27 cellular contexts compared by ENCODE assay signal in genomic region chr4:127574643-127575042, GRCh38. TPM values are rescaled to one million over a fixed set of nuclear protein-coding genes. Genes with fewer than 3 reads are reported as not detected.
"Had no signal": no experiment of that assay in that cellular context is flagged by ENCODE, and none has a peak within 500 bp of the region (broad histone marks: within the 10 kb centered on the region; RNA-seq: fewer than 3 reads in every experiment).

No MANE protein-coding gene starts in this region.

- H3K4me1 ChIP-seq: ascending aorta, body of pancreas had no signal

- H3K9me3 ChIP-seq: ascending aorta, body of pancreas had no signal

- H3K4me3 Mint-ChIP-seq: activated B cell treated with CpG ODN at 0.5 μM for 24 hours; activated CD4-positive, alpha-beta T cell treated with anti-CD3 and anti-CD28 coated beads, Interleukin-2, amount 10 ng/mL, durations not matched to agents 24 days and 14 days; activated CD8-positive, alpha-beta memory T cell treated with anti-CD3 and anti-CD28 coated beads, Interleukin-2, amount 10 ng/mL, durations not matched to agents 7 days and 5 days; activated naive CD8-positive, alpha-beta T cell treated with anti-CD3 and anti-CD28 coated beads, Interleukin-2, amount 50 U/mL, for 24 hours; activated T-cell treated with anti-CD3 and anti-CD28 coated beads, Interleukin-2, amount 50 U/mL, for 24 hours; activated T-helper 1 cell treated with anti-CD3 and anti-CD28 coated beads, Interleukin-12 subunit alpha, Interleukin-12 subunit beta, Interleukin-2, Interleukin-4 antibody, amounts not matched to agents 30 ng/mL and 10 ng/mL and 1 ng/mL, durations not matched to agents 14 hours and 24 hours and 36 hours; T-helper 17 cell had no signal

- FAIRE-seq: bronchial epithelial cell had no signal

- H3K27ac Mint-ChIP-seq: activated B cell treated with CpG ODN at 0.5 μM for 24 hours; activated CD4-positive, alpha-beta T cell treated with anti-CD3 and anti-CD28 coated beads, Interleukin-2, amount 10 ng/mL, durations not matched to agents 24 days and 14 days; activated CD8-positive, alpha-beta memory T cell treated with anti-CD3 and anti-CD28 coated beads, Interleukin-2, amount 10 ng/mL, durations not matched to agents 7 days and 5 days; activated naive CD4-positive, alpha-beta T cell treated with anti-CD3 and anti-CD28 coated beads, Interleukin-2, amount 50 U/mL, for 72 hours; activated naive CD8-positive, alpha-beta T cell treated with anti-CD3 and anti-CD28 coated beads, Interleukin-2, amount 50 U/mL, for 24 hours; activated T-cell treated with anti-CD3 and anti-CD28 coated beads, Interleukin-2, amount 50 U/mL, for 24 hours; activated T-helper 1 cell treated with anti-CD3 and anti-CD28 coated beads, Interleukin-12 subunit alpha, Interleukin-12 subunit beta, Interleukin-2, Interleukin-4 antibody, amounts not matched to agents 30 ng/mL and 10 ng/mL and 1 ng/mL, durations not matched to agents 14 hours and 24 hours and 36 hours; T-helper 17 cell had no signal

- H3K36me3 Mint-ChIP-seq: activated CD8-positive, alpha-beta memory T cell treated with anti-CD3 and anti-CD28 coated beads, Interleukin-2, amount 10 ng/mL, durations not matched to agents 7 days and 5 days; activated naive CD4-positive, alpha-beta T cell treated with anti-CD3 and anti-CD28 coated beads, Interleukin-2, amount 50 U/mL, for 72 hours had no signal

- H3K36me3 ChIP-seq: ascending aorta had no signal

- H3K27ac ChIP-seq: ascending aorta, body of pancreas had no signal

- H3K4me3 ChIP-seq: ascending aorta, body of pancreas had no signal

- DNase-seq: activated B cell treated with CpG ODN at 0.5 μM for 24 hours; activated CD4-positive, alpha-beta T cell treated with anti-CD3 and anti-CD28 coated beads for 1 hour; activated CD4-positive, alpha-beta T cell treated with anti-CD3 and anti-CD28 coated beads, Interleukin-2, amount 10 ng/mL, durations not matched to agents 24 days and 14 days; activated CD4-positive, alpha-beta T cell treated with anti-CD3 and anti-CD28 coated beads, Interleukin-2, amount 50 U/mL, for 48 hours; activated CD8-positive, alpha-beta memory T cell treated with anti-CD3 and anti-CD28 coated beads, Interleukin-2, amount 10 ng/mL, durations not matched to agents 7 days and 5 days; activated effector memory CD4-positive, alpha-beta T cell treated with Interleukin-2 at 50 U/mL for 16 hours; activated naive CD4-positive, alpha-beta T cell; activated naive CD8-positive, alpha-beta T cell treated with anti-CD3 and anti-CD28 coated beads, Interleukin-2, amount 50 U/mL, for 24 hours; activated T-cell treated with anti-CD3 and anti-CD28 coated beads, Interleukin-2, amount 50 U/mL, for 24 hours; amniotic stem cell; body of pancreas; central memory CD4-positive, alpha-beta T cell; NCI-H1092; NCI-H1417; NCI-H1930; NCI-H345; NCI-H510A; NCI-H526 treated with DMSO at 0.1 percent for 48 hours; NCI-H82; PC-3; SIG-M5; T-helper 17 cell; T-helper 9 cell had no signal

- H3K4me1 Mint-ChIP-seq: activated B cell treated with CpG ODN at 0.5 μM for 24 hours; activated CD4-positive, alpha-beta T cell treated with anti-CD3 and anti-CD28 coated beads, Interleukin-2, amount 10 ng/mL, durations not matched to agents 24 days and 14 days; activated CD8-positive, alpha-beta memory T cell treated with anti-CD3 and anti-CD28 coated beads, Interleukin-2, amount 10 ng/mL, durations not matched to agents 7 days and 5 days; activated naive CD8-positive, alpha-beta T cell treated with anti-CD3 and anti-CD28 coated beads, Interleukin-2, amount 50 U/mL, for 24 hours; T-helper 17 cell had no signal

- H3K9me3 Mint-ChIP-seq: activated B cell treated with CpG ODN at 0.5 μM for 24 hours; activated CD4-positive, alpha-beta T cell treated with anti-CD3 and anti-CD28 coated beads, Interleukin-2, amount 10 ng/mL, durations not matched to agents 24 days and 14 days; activated naive CD4-positive, alpha-beta T cell treated with anti-CD3 and anti-CD28 coated beads, Interleukin-2, amount 50 U/mL, for 72 hours; activated naive CD8-positive, alpha-beta T cell treated with anti-CD3 and anti-CD28 coated beads, Interleukin-2, amount 50 U/mL, for 24 hours; activated T-cell treated with anti-CD3 and anti-CD28 coated beads, Interleukin-2, amount 50 U/mL, for 24 hours; activated T-helper 1 cell treated with anti-CD3 and anti-CD28 coated beads, Interleukin-12 subunit alpha, Interleukin-12 subunit beta, Interleukin-2, Interleukin-4 antibody, amounts not matched to agents 30 ng/mL and 10 ng/mL and 1 ng/mL, durations not matched to agents 14 hours and 24 hours and 36 hours had no signal

- H3K27me3 Mint-ChIP-seq: activated B cell treated with CpG ODN at 0.5 μM for 24 hours; activated CD4-positive, alpha-beta T cell treated with anti-CD3 and anti-CD28 coated beads, Interleukin-2, amount 10 ng/mL, durations not matched to agents 24 days and 14 days; activated CD8-positive, alpha-beta memory T cell treated with anti-CD3 and anti-CD28 coated beads, Interleukin-2, amount 10 ng/mL, durations not matched to agents 7 days and 5 days; activated T-cell treated with anti-CD3 and anti-CD28 coated beads, Interleukin-2, amount 50 U/mL, for 24 hours had no signal

- ATAC-seq: activated CD8-positive, alpha-beta memory T cell treated with anti-CD3 and anti-CD28 coated beads, Interleukin-2, amount 10 ng/mL, durations not matched to agents 7 days and 5 days; activated naive CD4-positive, alpha-beta T cell treated with anti-CD3 and anti-CD28 coated beads, Interleukin-2, amount 50 U/mL, for 72 hours; activated naive CD8-positive, alpha-beta T cell treated with anti-CD3 and anti-CD28 coated beads, Interleukin-2, amount 50 U/mL, for 24 hours; body of pancreas; PC-3; T-helper 17 cell had no signal

- H3K27me3 ChIP-seq: ascending aorta, body of pancreas had no signal

RNA-seq across cellular contexts. Expression of gene INTU, which starts 58.1 kb away (rescaled TPM):
- total RNA-seq: activated CD4-positive, alpha-beta T cell treated with anti-CD3 and anti-CD28 coated beads, Interleukin-2, amount 10 ng/mL, durations not matched to agents 24 days and 14 days; activated T-helper 1 cell treated with anti-CD3 and anti-CD28 coated beads, Interleukin-12 subunit alpha, Interleukin-12 subunit beta, Interleukin-2, Interleukin-4 antibody, amounts not matched to agents 30 ng/mL and 10 ng/mL and 1 ng/mL, durations not matched to agents 14 hours and 24 hours and 36 hours had no signal
